In the genomic region with DNA sequence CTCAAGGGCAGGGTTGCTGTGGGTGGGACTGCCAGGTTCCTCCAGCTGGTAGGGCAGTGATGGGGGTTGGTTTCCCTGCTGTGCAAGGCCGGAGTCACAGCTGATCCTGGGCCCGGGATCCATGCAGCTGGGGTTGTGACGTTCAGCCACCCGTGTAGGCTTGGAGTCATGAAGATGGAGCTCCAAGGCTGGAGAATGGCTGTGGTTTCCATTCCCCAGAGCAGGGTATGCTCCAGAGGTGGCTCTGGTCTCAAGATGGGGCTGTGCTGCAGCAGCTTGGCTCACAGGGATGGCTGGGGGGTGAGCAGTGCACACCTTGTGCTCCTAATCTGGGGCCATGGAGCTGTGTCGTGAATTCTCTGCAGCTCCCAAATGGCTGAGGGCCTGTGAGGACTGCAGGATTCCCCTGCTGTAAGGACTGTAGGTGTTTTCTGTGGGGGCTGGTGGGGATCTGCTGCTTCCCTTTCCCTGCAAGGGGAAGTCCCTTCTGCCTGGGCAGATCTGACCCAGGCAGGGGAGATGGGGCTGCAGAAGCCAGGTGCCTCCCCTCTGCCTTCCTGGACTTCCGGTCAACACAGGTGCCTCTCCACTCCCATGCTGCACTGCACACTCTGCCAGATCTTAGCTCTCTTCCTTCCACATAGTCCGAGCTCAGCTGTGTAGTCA, we compare ENCODE assay signal across 1 cellular context.
TF ChIP-seq lines count a peak whose summit lies in the region.

No MANE protein-coding gene starts in this region.

TF ChIP-seq in HepG2, 621 proteins besides CTCF, POLR2A, EP300 and RAD21 (continued from another document):
- 0 out of 2 replicates have a peak, but pooled peaks have one; percentile 27 for TF ChIP-seq SPEN (CRISPR knock-in tag; IDR thresholded peaks at IDR 0.05; ENCODE audit: low read depth)
- TF ChIP-seq ZFP36 (IDR thresholded peaks at IDR 0.05; ENCODE audit: borderline replicate concordance, low read depth, low read length, partially characterized antibody): no peak
- TF ChIP-seq PAX8 (CRISPR knock-in tag; IDR thresholded peaks at IDR 0.05; ENCODE audit: borderline replicate concordance): no peak
